ENCODE assay signal across 34 cellular contexts in genomic region chr14:83534995-83535394, GRCh38.
"Had no signal": no experiment of that assay in that cellular context is flagged by ENCODE, and none has a peak within 500 bp of the region (broad histone marks: within the 10 kb centered on the region; RNA-seq: fewer than 3 reads in every experiment).

No MANE protein-coding gene starts in this region.

- H3K27me3 ChIP-seq: MG63 had no signal

- H3K9me3 ChIP-seq: MG63 had no signal

- DNase-seq: Karpas-422, Kasumi-1, MG63, MM.1S, MV-4-11, NCI-H1048, NCI-H1092, NCI-H1092 treated with DMSO at 0.1 percent for 48 hours, NCI-H1105, NCI-H1105 treated with DMSO at 0.1 percent for 48 hours, NCI-H1417, NCI-H1417 treated with DMSO at 0.1 percent for 48 hours, NCI-H1436, NCI-H1436 treated with DMSO at 0.1 percent for 48 hours, NCI-H146, NCI-H1694, NCI-H1694 treated with DMSO at 0.1 percent for 48 hours, NCI-H187, NCI-H187 treated with DMSO at 0.1 percent for 48 hours, NCI-H1930, NCI-H2029, NCI-H2029 treated with DMSO at 0.1 percent for 48 hours, NCI-H2081, NCI-H2081 treated with DMSO at 0.1 percent for 48 hours, NCI-H2107, NCI-H2171, NCI-H2171 treated with DMSO at 0.1 percent for 48 hours, NCI-H2227 treated with DMSO at 0.1 percent for 48 hours, NCI-H226, NCI-H345, NCI-H446, NCI-H446 treated with DMSO at 0.1 percent for 48 hours, NCI-H510A, NCI-H510A treated with DMSO at 0.1 percent for 48 hours had no signal

- H3K4me3 ChIP-seq: MG63 had no signal

- H3K36me3 ChIP-seq: MG63 had no signal
